Comparison of ENCODE assay signal across 30 cellular contexts in the genomic region with DNA sequence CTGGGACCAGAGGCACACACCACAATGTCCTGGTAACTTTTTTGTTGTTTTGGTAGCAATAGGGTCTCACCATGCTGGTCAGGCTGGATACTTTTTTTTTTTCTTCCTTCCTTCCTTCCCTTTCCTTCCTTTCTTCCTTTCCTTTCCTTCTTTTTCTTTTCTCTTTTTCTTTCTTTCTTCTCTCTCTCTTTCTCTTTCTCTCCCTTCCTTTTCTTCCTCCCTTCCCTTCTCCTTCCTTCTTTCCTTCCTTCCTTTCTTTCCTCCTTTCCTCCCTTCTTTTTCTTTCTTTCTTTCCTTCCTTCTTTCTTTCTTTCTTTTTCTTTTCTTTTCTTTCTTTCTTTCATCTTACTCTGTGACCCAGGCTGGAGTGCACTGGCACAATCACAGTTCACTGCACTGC.
"Had no signal": no experiment of that assay in that cellular context is flagged by ENCODE, and none has a peak within 500 bp of the region (broad histone marks: within the 10 kb centered on the region; RNA-seq: fewer than 3 reads in every experiment).

No MANE protein-coding gene starts in this region.

- H3K4me3 ChIP-seq: adrenal gland, body of pancreas, esophagus squamous epithelium, gastroesophageal sphincter, heart right ventricle had no signal

- H3K27ac ChIP-seq: adrenal gland, body of pancreas, epithelial cell of prostate, esophagus squamous epithelium, gastroesophageal sphincter, heart right ventricle had no signal

- H3K27me3 Mint-ChIP-seq: activated CD4-positive, alpha-beta memory T cell treated with anti-CD3 and anti-CD28 coated beads, Interleukin-2, amount 10 ng/mL, durations not matched to agents 7 days and 5 days; activated CD4-positive, alpha-beta T cell treated with anti-CD3 and anti-CD28 coated beads, Interleukin-2, amount 10 ng/mL, durations not matched to agents 7 days and 5 days; activated naive CD8-positive, alpha-beta T cell treated with anti-CD3 and anti-CD28 coated beads for 36 hours; activated T-cell treated with anti-CD3 and anti-CD28 coated beads, Interleukin-2, amount 50 U/mL, for 24 hours had no signal

- H3K4me1 Mint-ChIP-seq: activated naive CD4-positive, alpha-beta T cell treated with anti-CD3 and anti-CD28 coated beads, Interleukin-2, amount 10 ng/mL, durations not matched to agents 7 days and 5 days; activated naive CD8-positive, alpha-beta T cell treated with anti-CD3 and anti-CD28 coated beads, Interleukin-2, amount 50 U/mL, for 24 hours had no signal

- FAIRE-seq: colon, endometrium, endothelial cell of umbilical vein had no signal

- DNase-seq: activated CD4-positive, alpha-beta memory T cell treated with anti-CD3 and anti-CD28 coated beads, Interleukin-2, amount 10 ng/mL, durations not matched to agents 7 days and 5 days; activated CD4-positive, alpha-beta T cell treated with anti-CD3 and anti-CD28 coated beads for 1 hour; activated CD4-positive, alpha-beta T cell treated with anti-CD3 and anti-CD28 coated beads for 4 hours; activated CD4-positive, alpha-beta T cell treated with anti-CD3 and anti-CD28 coated beads, Interleukin-2, amount 10 ng/mL, durations not matched to agents 7 days and 5 days; activated CD4-positive, alpha-beta T cell treated with anti-CD3 and anti-CD28 coated beads, Interleukin-2, amount 50 U/mL, for 4 hours; activated CD8-positive, alpha-beta memory T cell treated with anti-CD3 and anti-CD28 coated beads, Interleukin-2, amount 50 U/mL, for 48 hours; activated gamma-delta T cell; activated naive CD4-positive, alpha-beta T cell; activated naive CD4-positive, alpha-beta T cell treated with anti-CD3 and anti-CD28 coated beads, Interleukin-2, amount 10 ng/mL, durations not matched to agents 7 days and 5 days; activated naive CD8-positive, alpha-beta T cell treated with anti-CD3 and anti-CD28 coated beads for 36 hours; activated naive CD8-positive, alpha-beta T cell treated with anti-CD3 and anti-CD28 coated beads, Interleukin-2, amount 50 U/mL, for 24 hours; activated T-cell treated with anti-CD3 and anti-CD28 coated beads for 4 hours; activated T-cell treated with anti-CD3 and anti-CD28 coated beads, Interleukin-2, amount 50 U/mL, for 24 hours; activated T-cell treated with anti-CD3 and anti-CD28 coated beads, Interleukin-2, amount 50 U/mL, for 72 hours; amygdala; aorta; body of pancreas; caudate nucleus; cortex of kidney; effector CD8-positive, alpha-beta T cell; esophagus squamous epithelium; foreskin melanocyte; heart right ventricle; T-helper 2 cell had no signal

- H3K27ac Mint-ChIP-seq: activated CD4-positive, alpha-beta memory T cell treated with anti-CD3 and anti-CD28 coated beads, Interleukin-2, amount 10 ng/mL, durations not matched to agents 7 days and 5 days; activated CD4-positive, alpha-beta T cell treated with anti-CD3 and anti-CD28 coated beads, Interleukin-2, amount 10 ng/mL, durations not matched to agents 7 days and 5 days; activated naive CD4-positive, alpha-beta T cell treated with anti-CD3 and anti-CD28 coated beads, Interleukin-2, amount 10 ng/mL, durations not matched to agents 7 days and 5 days; activated naive CD8-positive, alpha-beta T cell treated with anti-CD3 and anti-CD28 coated beads for 36 hours; activated naive CD8-positive, alpha-beta T cell treated with anti-CD3 and anti-CD28 coated beads, Interleukin-2, amount 50 U/mL, for 24 hours; activated T-cell treated with anti-CD3 and anti-CD28 coated beads, Interleukin-2, amount 50 U/mL, for 24 hours; activated T-cell treated with anti-CD3 and anti-CD28 coated beads, Interleukin-2, amount 50 U/mL, for 72 hours had no signal

- H3K9me3 ChIP-seq: adrenal gland, body of pancreas, esophagus squamous epithelium, gastroesophageal sphincter, heart right ventricle had no signal

- ATAC-seq: activated naive CD8-positive, alpha-beta T cell treated with anti-CD3 and anti-CD28 coated beads, Interleukin-2, amount 50 U/mL, for 24 hours; activated T-cell treated with anti-CD3 and anti-CD28 coated beads, Interleukin-2, amount 50 U/mL, for 72 hours; body of pancreas; gastroesophageal sphincter; heart right ventricle had no signal

- H3K4me1 ChIP-seq: adrenal gland, body of pancreas, esophagus squamous epithelium, gastroesophageal sphincter, heart right ventricle had no signal

- H3K36me3 ChIP-seq: adrenal gland, esophagus squamous epithelium, gastroesophageal sphincter, heart right ventricle had no signal

- H3K27me3 ChIP-seq: adrenal gland, body of pancreas, esophagus squamous epithelium, gastroesophageal sphincter had no signal

- H3K4me3 Mint-ChIP-seq: activated CD4-positive, alpha-beta memory T cell treated with anti-CD3 and anti-CD28 coated beads, Interleukin-2, amount 10 ng/mL, durations not matched to agents 7 days and 5 days; activated CD4-positive, alpha-beta T cell treated with anti-CD3 and anti-CD28 coated beads, Interleukin-2, amount 10 ng/mL, durations not matched to agents 7 days and 5 days; activated naive CD4-positive, alpha-beta T cell treated with anti-CD3 and anti-CD28 coated beads, Interleukin-2, amount 10 ng/mL, durations not matched to agents 7 days and 5 days; activated naive CD8-positive, alpha-beta T cell treated with anti-CD3 and anti-CD28 coated beads for 36 hours; activated naive CD8-positive, alpha-beta T cell treated with anti-CD3 and anti-CD28 coated beads, Interleukin-2, amount 50 U/mL, for 24 hours; activated T-cell treated with anti-CD3 and anti-CD28 coated beads, Interleukin-2, amount 50 U/mL, for 24 hours; activated T-cell treated with anti-CD3 and anti-CD28 coated beads, Interleukin-2, amount 50 U/mL, for 72 hours had no signal

- H3K36me3 Mint-ChIP-seq: activated naive CD4-positive, alpha-beta T cell treated with anti-CD3 and anti-CD28 coated beads, Interleukin-2, amount 10 ng/mL, durations not matched to agents 7 days and 5 days; activated naive CD8-positive, alpha-beta T cell treated with anti-CD3 and anti-CD28 coated beads for 36 hours had no signal

- H3K9me3 Mint-ChIP-seq: activated CD4-positive, alpha-beta memory T cell treated with anti-CD3 and anti-CD28 coated beads, Interleukin-2, amount 10 ng/mL, durations not matched to agents 7 days and 5 days; activated CD4-positive, alpha-beta T cell treated with anti-CD3 and anti-CD28 coated beads, Interleukin-2, amount 10 ng/mL, durations not matched to agents 7 days and 5 days; activated naive CD4-positive, alpha-beta T cell treated with anti-CD3 and anti-CD28 coated beads, Interleukin-2, amount 10 ng/mL, durations not matched to agents 7 days and 5 days; activated naive CD8-positive, alpha-beta T cell treated with anti-CD3 and anti-CD28 coated beads for 36 hours; activated naive CD8-positive, alpha-beta T cell treated with anti-CD3 and anti-CD28 coated beads, Interleukin-2, amount 50 U/mL, for 24 hours; activated T-cell treated with anti-CD3 and anti-CD28 coated beads, Interleukin-2, amount 50 U/mL, for 24 hours; activated T-cell treated with anti-CD3 and anti-CD28 coated beads, Interleukin-2, amount 50 U/mL, for 72 hours had no signal
